13 cellular contexts compared by ENCODE assay signal in genomic region chr18:35463050-35463449, GRCh38. TPM values are rescaled to one million over a fixed set of nuclear protein-coding genes. Genes with fewer than 3 reads are reported as not detected.
DNase-seq lines count a peak whose midpoint lies in the region; ATAC-seq and TF ChIP-seq lines count a peak whose summit lies in the region.
"Had no signal": no experiment of that assay in that cellular context is flagged by ENCODE, and none has a peak within 500 bp of the region (broad histone marks: within the 10 kb centered on the region; RNA-seq: fewer than 3 reads in every experiment).

No MANE protein-coding gene starts in this region.

- peaks cover 35% of the 10 kb centered on the region for H3K4me1 ChIP-seq in Panc1 (ENCODE audit: control insufficient read depth, insufficient read depth, low read length)
- no peaks in the 10 kb centered on the region for H3K4me1 ChIP-seq in CD8-positive, alpha-beta memory T cell (ENCODE audit: insufficient read depth, low read length)

- no peak for ATAC-seq in Panc1
- ATAC-seq in HG03097 (IDR thresholded peaks at IDR 0.05; ENCODE audit: low FRiP score, unreplicated experiment) = no peak
- no peak for ATAC-seq in GM19397 (IDR thresholded peaks at IDR 0.05; ENCODE audit: unreplicated experiment)
- ATAC-seq: activated naive CD8-positive, alpha-beta T cell treated with anti-CD3 and anti-CD28 coated beads, Interleukin-2, amount 50 U/mL, for 24 hours had no signal

- H3K4me3 ChIP-seq in Panc1 (ENCODE audit: low read depth in 2 of 2, low read length in 2 of 2) = no peak overlapping the region
- H3K4me3 ChIP-seq in CD8-positive, alpha-beta memory T cell (ENCODE audit: low read length) = no peak overlapping the region

- TF ChIP-seq CTCF in Panc1 (IDR thresholded peaks at IDR 0.05) = no peak

- peaks cover 3% of the 10 kb centered on the region for H3K36me3 Mint-ChIP-seq in activated CD4-positive, alpha-beta memory T cell treated with anti-CD3 and anti-CD28 coated beads for 36 hours
- H3K36me3 Mint-ChIP-seq in CD8-positive, alpha-beta memory T cell = peaks cover 0 to 8% (median 7%) of the 10 kb centered on the region in 3 donors

- no peak overlapping the region for H3K27ac Mint-ChIP-seq in activated CD4-positive, alpha-beta memory T cell treated with anti-CD3 and anti-CD28 coated beads for 36 hours
- no peak overlapping the region for H3K27ac Mint-ChIP-seq in CD8-positive, alpha-beta memory T cell
- H3K27ac Mint-ChIP-seq: activated naive CD8-positive, alpha-beta T cell treated with anti-CD3 and anti-CD28 coated beads, Interleukin-2, amount 50 U/mL, for 24 hours had no signal

- POLR2A ChIA-PET in Panc1 (lab: Charles Lee) = no interaction called here
- POLR2A ChIA-PET in activated CD4-positive, alpha-beta memory T cell treated with anti-CD3 and anti-CD28 coated beads for 36 hours (lab: Charles Lee) = no interaction called here
- POLR2A ChIA-PET in CD8-positive, alpha-beta memory T cell (lab: Charles Lee) = no interaction called here

- DNase-seq in ELR (ENCODE audit: low read depth) (peak; percentile 51), Panc1 (ENCODE audit: low read depth, low spot score) (no peak), erythroblast (lab: John Stamatoyannopoulos, UW) (peak; percentile 55 to 81), pulmonary artery endothelial cell (ENCODE audit: low read depth, low spot score) (peak; percentile 93)
- no peak for DNase-seq in activated CD4-positive, alpha-beta memory T cell treated with anti-CD3 and anti-CD28 coated beads for 36 hours
- no peak for DNase-seq in CD8-positive, alpha-beta memory T cell
- DNase-seq: activated naive CD8-positive, alpha-beta T cell treated with anti-CD3 and anti-CD28 coated beads, Interleukin-2, amount 50 U/mL, for 24 hours; hypothalamus; stimulated activated CD4-positive, alpha-beta T cell treated with anti-CD3 and anti-CD28 coated beads, Interleukin-4, amount 100 ng/mL, for 24 hours; T-helper 2 cell had no signal

- no peaks in the 10 kb centered on the region for H3K27me3 ChIP-seq in Panc1 (ENCODE audit: control insufficient read depth, insufficient read depth, low read length)
- H3K27me3 ChIP-seq in CD8-positive, alpha-beta memory T cell (ENCODE audit: insufficient read depth, low read length, poor library complexity, severe bottlenecking) = no peaks in the 10 kb centered on the region

- no peaks in the 10 kb centered on the region for H3K9me3 ChIP-seq in Panc1 (ENCODE audit: control insufficient read depth, insufficient read depth, low read depth, low read length)
- H3K9me3 ChIP-seq in CD8-positive, alpha-beta memory T cell (ENCODE audit: low read length) = no peaks in the 10 kb centered on the region

- no peak overlapping the region for H3K4me3 Mint-ChIP-seq in activated CD4-positive, alpha-beta memory T cell treated with anti-CD3 and anti-CD28 coated beads for 36 hours
- no peak overlapping the region for H3K4me3 Mint-ChIP-seq in CD8-positive, alpha-beta memory T cell
- H3K4me3 Mint-ChIP-seq: activated naive CD8-positive, alpha-beta T cell treated with anti-CD3 and anti-CD28 coated beads, Interleukin-2, amount 50 U/mL, for 24 hours; stimulated activated naive CD8-positive, alpha-beta T cell treated with anti-CD3 and anti-CD28 coated beads, Interleukin-15, Interleukin-2, amounts not matched to agents 100 ng/mL and 50 ng/mL, for 24 hours had no signal

- in situ Hi-C loops in Panc1 (cut with HindIII; ENCODE audit: low pct_unique_long_range_greater_than_20kb, low sequenced_read_pairs) = no loop called here

- H3K27ac ChIP-seq in Panc1 (ENCODE audit: low read length) = peak overlapping the region; percentile 65; the same call in 1 of the 2 replicates
- H3K27ac ChIP-seq in CD8-positive, alpha-beta memory T cell (ENCODE audit: low read depth, low read length) = no peak overlapping the region

- H3K4me1 Mint-ChIP-seq in activated CD4-positive, alpha-beta memory T cell treated with anti-CD3 and anti-CD28 coated beads for 36 hours (ENCODE audit: low read depth) = peaks cover 2% of the 10 kb centered on the region
- no peaks in the 10 kb centered on the region for H3K4me1 Mint-ChIP-seq in CD8-positive, alpha-beta memory T cell

- peak; percentile 39 for TF ChIP-seq POLR2A in erythroblast (IDR thresholded peaks at IDR 0.05; ENCODE audit: low read length)

- no TSS peak for BruUV-seq in Panc1 (replicated peaks; lab: Mats Ljungman, UMichigan)

- H3K9me3 Mint-ChIP-seq in activated CD4-positive, alpha-beta memory T cell treated with anti-CD3 and anti-CD28 coated beads for 36 hours = no peaks in the 10 kb centered on the region
- no peaks in the 10 kb centered on the region for H3K9me3 Mint-ChIP-seq in CD8-positive, alpha-beta memory T cell
- H3K9me3 Mint-ChIP-seq: activated naive CD8-positive, alpha-beta T cell treated with anti-CD3 and anti-CD28 coated beads, Interleukin-2, amount 50 U/mL, for 24 hours; stimulated activated naive CD8-positive, alpha-beta T cell treated with anti-CD3 and anti-CD28 coated beads, Interleukin-15, Interleukin-2, amounts not matched to agents 100 ng/mL and 50 ng/mL, for 24 hours had no signal

- H3K27me3 Mint-ChIP-seq in activated CD4-positive, alpha-beta memory T cell treated with anti-CD3 and anti-CD28 coated beads for 36 hours = no peaks in the 10 kb centered on the region
- no peaks in the 10 kb centered on the region for H3K27me3 Mint-ChIP-seq in CD8-positive, alpha-beta memory T cell
- H3K27me3 Mint-ChIP-seq: activated naive CD8-positive, alpha-beta T cell treated with anti-CD3 and anti-CD28 coated beads, Interleukin-2, amount 50 U/mL, for 24 hours; stimulated activated naive CD8-positive, alpha-beta T cell treated with anti-CD3 and anti-CD28 coated beads, Interleukin-15, Interleukin-2, amounts not matched to agents 100 ng/mL and 50 ng/mL, for 24 hours had no signal

- intact Hi-C loops in Panc1 (cut with micrococcal nuclease; ENCODE audit: unreplicated experiment) = no loop called here
- intact Hi-C loops in activated CD4-positive, alpha-beta memory T cell treated with anti-CD3 and anti-CD28 coated beads for 36 hours (cut with micrococcal nuclease) = no loop called here

- no peaks in the 10 kb centered on the region for H3K36me3 ChIP-seq in Panc1 (ENCODE audit: control insufficient read depth, insufficient read depth, low read length)
- no peaks in the 10 kb centered on the region for H3K36me3 ChIP-seq in CD8-positive, alpha-beta memory T cell (ENCODE audit: insufficient read depth, low read length)

- CTCF ChIA-PET in Panc1 (lab: Charles Lee) = no interaction called here
- CTCF ChIA-PET in activated CD4-positive, alpha-beta memory T cell treated with anti-CD3 and anti-CD28 coated beads for 36 hours (lab: Charles Lee) = no interaction called here
- CTCF ChIA-PET in CD8-positive, alpha-beta memory T cell (lab: Charles Lee) = no interaction called here

RNA-seq across cellular contexts. Expression of gene INO80C, which starts 34.7 kb away (rescaled TPM):
- total RNA-seq in Panc1 (2021; ENCODE audit: unreplicated experiment) (25.8 TPM), pulmonary artery endothelial cell (15.8 and 20.4 TPM in 2 replicates)
- 24.1 TPM for polyA plus RNA-seq in Panc1 (2012; ENCODE audit: insufficient read length)
- 10 to 100 TPM; 25.3 to 28.5 TPM for total RNA-seq in activated CD4-positive, alpha-beta memory T cell treated with anti-CD3 and anti-CD28 coated beads for 36 hours
- 10 to 100 TPM; 27.0 to 28.5 TPM for total RNA-seq in CD8-positive, alpha-beta memory T cell
- polyA plus RNA-seq in CD8-positive, alpha-beta memory T cell = 16.6 TPM

Comparison
In these comparisons a context has a peak if more than half of its experiments do, and no peak if none do; other contexts are left out.
1. DNase-seq: peak in ELR (single experiment), erythroblast (2 of 2) and pulmonary artery endothelial cell (single experiment); none in Panc1 (single experiment), activated CD4-positive, alpha-beta memory T cell treated with anti-CD3 and anti-CD28 coated beads for 36 hours (single experiment) and CD8-positive, alpha-beta memory T cell (0 of 5).